8 cellular contexts compared by ENCODE assay signal in the genomic region with DNA sequence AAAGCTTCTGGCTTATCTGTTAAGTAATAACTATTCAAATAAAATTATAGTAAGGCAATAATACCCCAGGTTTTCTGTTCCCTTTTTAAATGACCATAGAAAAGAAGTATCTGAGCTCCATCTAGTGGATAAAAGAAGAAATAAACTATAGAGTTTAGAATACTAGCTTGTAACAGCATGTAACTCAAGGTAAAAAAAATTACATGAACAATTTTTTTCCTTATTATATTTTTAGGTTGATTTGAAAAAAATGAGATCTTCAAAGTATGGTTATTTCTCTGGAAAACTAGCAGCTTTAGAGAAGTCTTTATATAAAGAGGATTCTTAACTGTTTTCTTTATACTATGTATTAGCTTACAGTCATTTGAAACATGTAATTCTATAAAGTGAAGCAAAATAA. TPM values are rescaled to one million over a fixed set of nuclear protein-coding genes. Genes with fewer than 3 reads are reported as not detected.
DNase-seq lines count a peak whose midpoint lies in the region; ATAC-seq, FAIRE-seq and TF ChIP-seq lines count a peak whose summit lies in the region.

No MANE protein-coding gene starts in this region.

- intact Hi-C loops in Right ventricle myocardium superior (cut with DNase I) (loop anchor here (5.0 kb wide), 1 partner anchor 218 kb away; no protein-coding TSS in a partner anchor), Right ventricle myocardium inferior (cut with DNase I) (loop anchor here (1.0 to 5.0 kb wide), 2 partner anchors 198 to 218 kb away; no protein-coding TSS in a partner anchor), left ventricle myocardium inferior (cut with micrococcal nuclease) (loop anchor here (10.0 kb wide), 1 partner anchor 55 kb away; no protein-coding TSS in a partner anchor)
- intact Hi-C loops in activated CD4-positive, alpha-beta T cell treated with anti-CD3 and anti-CD28 coated beads, Interleukin-2, amount 10 ng/mL, durations not matched to agents 24 days and 14 days (cut with micrococcal nuclease): loop anchor here (1.0 to 5.0 kb wide), 4 partner anchors 198 to 793 kb away; no protein-coding TSS in a partner anchor

- peak; percentile 99 for FAIRE-seq in TTC549 (lab: Jason Lieb, UNC)

- DNase-seq in Right ventricle myocardium superior: no peak
- DNase-seq in Right ventricle myocardium inferior (ENCODE audit: missing footprints): no peak
- DNase-seq in NCI-H1436 (lab: John Stamatoyannopoulos, UW): peak; percentile 55
- no peak for DNase-seq in left ventricle myocardium inferior
- peak; percentile 85 for DNase-seq in superior temporal gyrus (ENCODE audit: extremely low spot score)
- DNase-seq in activated CD4-positive, alpha-beta T cell treated with anti-CD3 and anti-CD28 coated beads, Interleukin-2, amount 10 ng/mL, durations not matched to agents 24 days and 14 days: no peak

- no peak overlapping the region for H3K4me3 ChIP-seq in left ventricle myocardium inferior

- no peaks in the 10 kb centered on the region for H3K27me3 Mint-ChIP-seq in activated CD4-positive, alpha-beta T cell treated with anti-CD3 and anti-CD28 coated beads, Interleukin-2, amount 10 ng/mL, durations not matched to agents 24 days and 14 days

- H3K27ac ChIP-seq in left ventricle myocardium inferior (replicated peaks): no peak overlapping the region

- H3K9me3 ChIP-seq in left ventricle myocardium inferior (replicated peaks): no peaks in the 10 kb centered on the region

- peak; percentile 75 for ATAC-seq in Right ventricle myocardium superior (ENCODE audit: poor library complexity)
- ATAC-seq in Right ventricle myocardium inferior: no peak
- ATAC-seq in HG02884 (IDR thresholded peaks at IDR 0.05; ENCODE audit: unreplicated experiment): peak; percentile 67

- TF ChIP-seq CTCF in left ventricle myocardium inferior (IDR thresholded peaks at IDR 0.05; ENCODE audit: borderline replicate concordance): peak; percentile 71

- no peaks in the 10 kb centered on the region for H3K36me3 Mint-ChIP-seq in activated CD4-positive, alpha-beta T cell treated with anti-CD3 and anti-CD28 coated beads, Interleukin-2, amount 10 ng/mL, durations not matched to agents 24 days and 14 days (ENCODE audit: low read depth)

- no peaks in the 10 kb centered on the region for H3K27me3 ChIP-seq in left ventricle myocardium inferior (ENCODE audit: low read depth)

- no peaks in the 10 kb centered on the region for H3K9me3 Mint-ChIP-seq in activated CD4-positive, alpha-beta T cell treated with anti-CD3 and anti-CD28 coated beads, Interleukin-2, amount 10 ng/mL, durations not matched to agents 24 days and 14 days

- peaks cover 54% of the 10 kb centered on the region for H3K36me3 ChIP-seq in left ventricle myocardium inferior

- no peaks in the 10 kb centered on the region for H3K4me1 ChIP-seq in left ventricle myocardium inferior

- H3K4me3 Mint-ChIP-seq in activated CD4-positive, alpha-beta T cell treated with anti-CD3 and anti-CD28 coated beads, Interleukin-2, amount 10 ng/mL, durations not matched to agents 24 days and 14 days: no peak overlapping the region

- H3K4me1 Mint-ChIP-seq in activated CD4-positive, alpha-beta T cell treated with anti-CD3 and anti-CD28 coated beads, Interleukin-2, amount 10 ng/mL, durations not matched to agents 24 days and 14 days: no peaks in the 10 kb centered on the region

- H3K27ac Mint-ChIP-seq in activated CD4-positive, alpha-beta T cell treated with anti-CD3 and anti-CD28 coated beads, Interleukin-2, amount 10 ng/mL, durations not matched to agents 24 days and 14 days: no peak overlapping the region

RNA-seq across cellular contexts. Expression of a gene that starts 58.1 kb away (rescaled TPM):
- 128 TPM for total RNA-seq in Right ventricle myocardium superior
- total RNA-seq in Right ventricle myocardium inferior: 135 TPM
- total RNA-seq in left ventricle myocardium inferior: 142 TPM
- 14.5 TPM in 2 replicates for total RNA-seq in activated CD4-positive, alpha-beta T cell treated with anti-CD3 and anti-CD28 coated beads, Interleukin-2, amount 10 ng/mL, durations not matched to agents 24 days and 14 days

Comparison
In these comparisons a context has a peak if more than half of its experiments do, and no peak if none do; other contexts are left out.
1. DNase-seq: peak in NCI-H1436 (single experiment) and superior temporal gyrus (single experiment); none in Right ventricle myocardium superior (single experiment), Right ventricle myocardium inferior (single experiment), left ventricle myocardium inferior (single experiment) and activated CD4-positive, alpha-beta T cell treated with anti-CD3 and anti-CD28 coated beads, Interleukin-2, amount 10 ng/mL, durations not matched to agents 24 days and 14 days (single experiment).